In the genomic region with DNA sequence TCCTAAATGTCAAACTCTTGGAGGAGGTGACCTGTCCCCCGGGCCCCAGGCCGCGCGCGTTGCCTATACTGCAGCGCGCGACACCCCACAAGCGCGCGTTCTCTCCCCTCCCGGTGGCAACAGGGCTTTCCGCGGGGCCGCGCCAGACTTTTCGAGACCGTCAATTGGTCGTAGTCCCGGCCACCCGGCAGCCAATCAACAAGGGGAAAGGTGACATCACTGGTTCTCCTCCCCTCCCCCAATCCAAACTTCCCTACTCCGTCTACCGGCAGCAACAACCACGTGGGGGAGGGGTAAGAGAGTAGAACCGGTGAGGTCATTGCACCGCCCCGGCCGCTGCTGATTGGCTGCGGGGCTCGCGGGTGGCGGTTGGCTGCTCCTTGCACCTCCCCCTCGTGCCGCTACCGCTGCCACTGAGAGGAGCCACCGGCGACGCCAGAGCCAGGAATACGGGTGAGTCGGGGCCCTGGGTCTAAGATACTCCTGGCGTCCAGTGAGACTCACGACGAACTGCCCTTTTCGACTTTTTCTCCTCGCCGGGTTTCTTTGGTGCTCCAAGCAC, we compare ENCODE assay signal across 8 cellular contexts. TPM values are rescaled to one million over a fixed set of nuclear protein-coding genes. Genes with fewer than 3 reads are reported as not detected.
DNase-seq lines count a peak whose midpoint lies in the region; ATAC-seq and TF ChIP-seq lines count a peak whose summit lies in the region.

No MANE protein-coding gene starts in this region.

- DNase-seq in NB4 (ENCODE audit: low read depth) (peak; percentile 97), SK-MEL-5 (ENCODE audit: low read depth, low spot score) (peak; percentile 99), head of caudate nucleus (peak; percentile 97 to 100 (median 99)), osteoblast (ENCODE audit: insufficient read length, low spot score, missing footprints) (peak; percentile 99), thoracic aorta (ENCODE audit: low spot score) (peak; percentile 98)
- peak; percentile 98 for DNase-seq in activated naive CD4-positive, alpha-beta T cell treated with anti-CD3 and anti-CD28 coated beads, Interleukin-2, amount 50 U/mL, for 16 hours

- peaks cover 8% of the 10 kb centered on the region for H3K36me3 ChIP-seq in osteoblast (ENCODE audit: insufficient read depth, low read length)
- peaks cover 8% of the 10 kb centered on the region for H3K36me3 ChIP-seq in thoracic aorta

- peak overlapping the region; percentile 99 for H3K4me2 ChIP-seq in osteoblast (ENCODE audit: insufficient read depth, low read length)

- intact Hi-C loops in head of caudate nucleus (cut with DNase I) = no loop called here

- H2AFZ ChIP-seq in osteoblast (ENCODE audit: low read length) = peak overlapping the region; percentile 99

- H3K27ac ChIP-seq in osteoblast (ENCODE audit: low read depth, low read length) (peak overlapping the region; percentile 100), thoracic aorta (peak overlapping the region; percentile 86 to 99)

- peak; percentile 49 for ATAC-seq in HG02571 (IDR thresholded peaks at IDR 0.05; ENCODE audit: unreplicated experiment)
- ATAC-seq in thoracic aorta (ENCODE audit: insufficient number of reproducible peaks, low FRiP score, low read depth) = peak; percentile 78

- H4K20me1 ChIP-seq in osteoblast (ENCODE audit: insufficient read depth, low read length) = peaks cover 3% of the 10 kb centered on the region

- TF ChIP-seq CTCF in NB4 (IDR thresholded peaks at IDR 0.05; ENCODE audit: low read depth, low read length) (no peak), osteoblast (IDR thresholded peaks at IDR 0.05; ENCODE audit: extremely low read depth, low read depth, low read length) (no peak), thoracic aorta (IDR thresholded peaks at IDR 0.05) (no peak)

- H3K27me3 ChIP-seq in osteoblast (ENCODE audit: insufficient read depth, low read length) (no peaks in the 10 kb centered on the region), thoracic aorta (replicated peaks; ENCODE audit: insufficient read depth) (no peaks in the 10 kb centered on the region)

- H3K4me3 ChIP-seq in GM08714 (ENCODE audit: low read length) (peak overlapping the region; percentile 74), NB4 (ENCODE audit: low read depth, low read length) (peak overlapping the region; percentile 74), osteoblast (ENCODE audit: insufficient read depth, low read length) (peak overlapping the region; percentile 92), thoracic aorta (peak overlapping the region; percentile 71)

- H3K79me2 ChIP-seq in osteoblast (ENCODE audit: insufficient read depth, low read length) = peaks cover 37% of the 10 kb centered on the region

- H3K9me3 ChIP-seq in osteoblast (ENCODE audit: low read depth, low read length) = no peaks in the 10 kb centered on the region
- no peaks in the 10 kb centered on the region for H3K9me3 ChIP-seq in thoracic aorta

- peak; percentile 25 for TF ChIP-seq POLR2A in NB4 (IDR thresholded peaks at IDR 0.05; ENCODE audit: extremely low read depth, insufficient read length)

- H3K4me1 ChIP-seq in osteoblast (ENCODE audit: insufficient read depth, low read length) (peaks cover 28% of the 10 kb centered on the region), thoracic aorta (ENCODE audit: control insufficient read depth in 1 of 2, low read depth in 2 of 2) (peaks cover 17 to 37% of the 10 kb centered on the region in 2 donors)

- in situ Hi-C loops in SK-MEL-5 (cut with HindIII; ENCODE audit: low pct_unique_long_range_greater_than_20kb, low sequenced_read_pairs) = no loop called here

RNA-seq across cellular contexts. Expression of gene CIC, which starts 0.8 kb away (rescaled TPM):
- 5.2 and 11.3 TPM in 2 replicates for total RNA-seq in SK-MEL-5 (2014; rRNA removed; shearing (Covaris generic))
- 45.4 and 60.9 TPM in 2 replicates for polyA plus RNA-seq in SK-MEL-5 (2015; cell fraction: cytosol; rRNA removed)
- polyA plus RNA-seq in SK-MEL-5 (2015; cell fraction: nucleus; rRNA removed) = 36.8 and 45.9 TPM in 2 replicates
- total RNA-seq in osteoblast = 33.6 and 39.1 TPM in 2 replicates
- total RNA-seq in thoracic aorta = 100 to 1,000 TPM in 1 of 2 donors, 10 to 100 TPM in 1; 57.1 to 112 TPM

RNA-seq across cellular contexts. Expression of gene ERF, which starts 13.3 kb away (rescaled TPM):
- total RNA-seq in SK-MEL-5 (2014; rRNA removed; shearing (Covaris generic)) = 25.5 and 32.7 TPM in 2 replicates
- 54.7 and 70.1 TPM in 2 replicates for polyA plus RNA-seq in SK-MEL-5 (2015; cell fraction: cytosol; rRNA removed)
- polyA plus RNA-seq in SK-MEL-5 (2015; cell fraction: nucleus; rRNA removed) = 72.6 and 77.6 TPM in 2 replicates
- 31.8 and 44.8 TPM in 2 replicates for total RNA-seq in osteoblast
- total RNA-seq in thoracic aorta = 10 to 100 TPM; 46.6 to 49.8 TPM

RNA-seq across cellular contexts. Expression of gene GSK3A, which starts 25.8 kb away (rescaled TPM):
- total RNA-seq in SK-MEL-5 (2014; rRNA removed; shearing (Covaris generic)) = 18.7 and 19.0 TPM in 2 replicates
- polyA plus RNA-seq in SK-MEL-5 (2015; cell fraction: cytosol; rRNA removed) = 78.8 and 95.5 TPM in 2 replicates
- polyA plus RNA-seq in SK-MEL-5 (2015; cell fraction: nucleus; rRNA removed) = 30.7 and 59.6 TPM in 2 replicates
- total RNA-seq in osteoblast (16.2 and 18.1 TPM in 2 replicates), thoracic aorta (10 to 100 TPM; 23.7 to 26.9 TPM)

RNA-seq across cellular contexts. Expression of gene PRR19, which starts 33.7 kb away (rescaled TPM):
- total RNA-seq in SK-MEL-5 (2014; rRNA removed; shearing (Covaris generic)) = 1.1 and 1.2 TPM in 2 replicates
- 0.65 and 0.94 TPM in 2 replicates for polyA plus RNA-seq in SK-MEL-5 (2015; cell fraction: cytosol; rRNA removed)
- polyA plus RNA-seq in SK-MEL-5 (2015; cell fraction: nucleus; rRNA removed) = 1.8 TPM in 1 of 2 replicates, not detected in the other
- total RNA-seq in osteoblast = 0.36 and 0.59 TPM in 2 replicates
- not detected for total RNA-seq in thoracic aorta

RNA-seq across cellular contexts. Expression of gene PAFAH1B3, which starts 34.2 kb away (rescaled TPM):
- 45.4 and 50.9 TPM in 2 replicates for total RNA-seq in SK-MEL-5 (2014; rRNA removed; shearing (Covaris generic))
- polyA plus RNA-seq in SK-MEL-5 (2015; cell fraction: cytosol; rRNA removed) = 47.6 and 55.4 TPM in 2 replicates
- polyA plus RNA-seq in SK-MEL-5 (2015; cell fraction: nucleus; rRNA removed) = 22.2 and 34.9 TPM in 2 replicates
- total RNA-seq in osteoblast (18.3 and 23.2 TPM in 2 replicates), thoracic aorta (1 to 10 TPM in 1 of 2 donors, not detected in 1; 1.8 TPM)

Comparison
In these comparisons a context has a peak if more than half of its experiments do, and no peak if none do; other contexts are left out.
1. Peak in every context shown above with its lines: DNase-seq, ATAC-seq, H3K4me3 ChIP-seq and H3K27ac ChIP-seq.